ENCODE assay signal across 23 cellular contexts in genomic region chr10:79280956-79281355, GRCh38.
"Had no signal": no experiment of that assay in that cellular context is flagged by ENCODE, and none has a peak within 500 bp of the region (broad histone marks: within the 10 kb centered on the region; RNA-seq: fewer than 3 reads in every experiment).

No MANE protein-coding gene starts in this region.

- H3K4me1 ChIP-seq: colonic mucosa, right lobe of liver had no signal

- H3K27me3 ChIP-seq: brain microvascular endothelial cell, colonic mucosa, right lobe of liver, testis, upper lobe of right lung had no signal

- H3K9me3 Mint-ChIP-seq: activated naive CD4-positive, alpha-beta T cell treated with anti-CD3 and anti-CD28 coated beads for 36 hours; activated naive CD8-positive, alpha-beta T cell treated with anti-CD3 and anti-CD28 coated beads, Interleukin-2, amount 50 U/mL, for 24 hours; activated T-helper 17 cell treated with anti-CD3 and anti-CD28 coated beads, Interleukin-2, amount 50 U/mL, for 72 hours; central memory CD8-positive, alpha-beta T cell; WTC11 had no signal

- H3K4me3 ChIP-seq: colonic mucosa, left ventricle myocardium inferior, psoas muscle, right lobe of liver, testis, upper lobe of right lung had no signal

- H3K4me3 Mint-ChIP-seq: activated CD4-positive, alpha-beta T cell treated with anti-CD3 and anti-CD28 coated beads for 36 hours; activated naive CD4-positive, alpha-beta T cell treated with anti-CD3 and anti-CD28 coated beads for 36 hours; activated naive CD8-positive, alpha-beta T cell treated with anti-CD3 and anti-CD28 coated beads, Interleukin-2, amount 50 U/mL, for 24 hours; activated T-helper 17 cell treated with anti-CD3 and anti-CD28 coated beads, Interleukin-2, amount 50 U/mL, for 72 hours; central memory CD8-positive, alpha-beta T cell; nephron progenitor cell; WTC11 had no signal

- H3K27me3 Mint-ChIP-seq: activated CD4-positive, alpha-beta T cell treated with anti-CD3 and anti-CD28 coated beads for 36 hours; activated naive CD8-positive, alpha-beta T cell treated with anti-CD3 and anti-CD28 coated beads, Interleukin-2, amount 50 U/mL, for 24 hours; activated T-helper 17 cell treated with anti-CD3 and anti-CD28 coated beads, Interleukin-2, amount 50 U/mL, for 72 hours; central memory CD8-positive, alpha-beta T cell had no signal

- ATAC-seq: activated CD4-positive, alpha-beta T cell treated with anti-CD3 and anti-CD28 coated beads for 36 hours; activated naive CD8-positive, alpha-beta T cell treated with anti-CD3 and anti-CD28 coated beads, Interleukin-2, amount 50 U/mL, for 24 hours; activated T-helper 17 cell treated with anti-CD3 and anti-CD28 coated beads, Interleukin-2, amount 50 U/mL, for 72 hours; psoas muscle; right lobe of liver; upper lobe of right lung; WTC11 had no signal

- H3K27ac ChIP-seq: brain microvascular endothelial cell, colonic mucosa, left ventricle myocardium inferior, psoas muscle, right lobe of liver, testis, upper lobe of right lung had no signal

- H3K4me1 Mint-ChIP-seq: WTC11 had no signal

- DNase-seq: activated CD4-positive, alpha-beta T cell treated with anti-CD3 and anti-CD28 coated beads for 36 hours; activated CD4-positive, alpha-beta T cell treated with anti-CD3 and anti-CD28 coated beads, Interleukin-2, amount 50 U/mL, for 48 hours; activated naive CD4-positive, alpha-beta T cell treated with anti-CD3 and anti-CD28 coated beads for 36 hours; activated naive CD8-positive, alpha-beta T cell treated with anti-CD3 and anti-CD28 coated beads, Interleukin-2, amount 50 U/mL, for 24 hours; anterior cingulate cortex; brain microvascular endothelial cell; colonic mucosa; head of caudate nucleus; kidney; left ventricle myocardium inferior; mammary epithelial cell; nephron progenitor cell; psoas muscle; right lobe of liver; small intestine; stimulated activated CD4-positive, alpha-beta T cell treated with anti-CD3 and anti-CD28 coated beads, Interleukin-15, amount 100 ng/mL, for 24 hours; stimulated activated CD4-positive, alpha-beta T cell treated with anti-CD3 and anti-CD28 coated beads, Interleukin-2, amount 100 ng/mL, for 48 hours; SW 1271; testis; upper lobe of right lung had no signal

- H3K9me3 ChIP-seq: colonic mucosa, left ventricle myocardium inferior, psoas muscle, right lobe of liver, testis, upper lobe of right lung had no signal

- H3K27ac Mint-ChIP-seq: activated CD4-positive, alpha-beta T cell treated with anti-CD3 and anti-CD28 coated beads for 36 hours; activated naive CD4-positive, alpha-beta T cell treated with anti-CD3 and anti-CD28 coated beads for 36 hours; activated T-helper 17 cell treated with anti-CD3 and anti-CD28 coated beads, Interleukin-2, amount 50 U/mL, for 72 hours had no signal
